ENCODE assay signal across 18 cellular contexts in the genomic region with DNA sequence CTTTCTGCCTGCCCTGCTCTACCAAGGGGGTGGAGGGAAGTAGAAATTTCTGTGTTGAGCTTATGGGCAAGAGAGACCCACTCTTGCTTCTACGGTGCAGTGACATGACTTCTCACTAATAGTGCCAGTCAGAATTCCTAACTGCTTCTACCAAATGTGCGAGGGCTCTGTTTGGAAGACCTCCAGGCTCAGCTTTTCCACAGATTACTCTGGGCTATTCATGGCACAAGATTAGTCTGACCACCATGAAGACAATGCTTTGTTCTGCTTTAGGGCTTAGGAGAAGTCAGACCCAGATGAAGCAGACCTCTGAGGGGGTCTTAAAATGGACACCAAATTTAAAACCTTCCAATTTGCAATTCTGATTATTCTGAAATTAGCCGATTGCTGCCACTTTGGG.
A peak's percentile ranks its signal among the peaks of the same experiment; 100 is the strongest.
DNase-seq lines count a peak whose midpoint lies in the region; ATAC-seq and TF ChIP-seq lines count a peak whose summit lies in the region.
"Had no signal": no experiment of that assay in that cellular context is flagged by ENCODE, and none has a peak within 500 bp of the region (broad histone marks: within the 10 kb centered on the region; RNA-seq: fewer than 3 reads in every experiment).

No MANE protein-coding gene starts in this region.

- ATAC-seq in Right ventricle myocardium superior (ENCODE audit: poor library complexity) (peak; percentile 36), GM21737 (IDR thresholded peaks at IDR 0.05; ENCODE audit: unreplicated experiment) (no peak)
- no peak for ATAC-seq in activated naive CD8-positive, alpha-beta T cell treated with anti-CD3 and anti-CD28 coated beads, Interleukin-2, amount 50 U/mL, for 24 hours
- ATAC-seq: PC-3 had no signal

- H3K9me2 ChIP-seq in Loucy (replicated peaks; ENCODE audit: low read depth, low read length) = no peaks in the 10 kb centered on the region

- H3K27ac ChIP-seq in left ventricle myocardium inferior (replicated peaks) (no peak overlapping the region), neural progenitor cell (no peak overlapping the region), stomach (no peak overlapping the region)
- H3K27ac ChIP-seq: RWPE1, SJCRH30 had no signal

- no peaks in the 10 kb centered on the region for H3K79me2 ChIP-seq in Loucy (ENCODE audit: insufficient read depth, low read length)
- no peaks in the 10 kb centered on the region for H3K79me2 ChIP-seq in neural progenitor cell (ENCODE audit: low read depth)

- intact Hi-C loops in Right ventricle myocardium superior (cut with DNase I) (no loop called here), left ventricle myocardium inferior (cut with micrococcal nuclease) (no loop called here), stomach (cut with DNase I; ENCODE audit: low total_unique reads) (no loop called here)

- no peaks in the 10 kb centered on the region for H3K36me3 ChIP-seq in left ventricle myocardium inferior
- H3K36me3 ChIP-seq in Loucy (ENCODE audit: insufficient read depth, low read length) = no peaks in the 10 kb centered on the region
- no peaks in the 10 kb centered on the region for H3K36me3 ChIP-seq in neural progenitor cell
- no peaks in the 10 kb centered on the region for H3K36me3 ChIP-seq in stomach
- H3K36me3 ChIP-seq: BE2C, SJCRH30 had no signal

- H3K4me3 ChIP-seq in left ventricle myocardium inferior = no peak overlapping the region
- no peak overlapping the region for H3K4me3 ChIP-seq in Loucy (ENCODE audit: low read length, poor library complexity, severe bottlenecking)
- H3K4me3 ChIP-seq in neural progenitor cell = no peak overlapping the region
- H3K4me3 ChIP-seq in stomach = no peak overlapping the region
- H3K4me3 ChIP-seq: SJCRH30 had no signal

- 74 to 90% (median 85%) methylated on average over 3 of the region's 3 CpGs for WGBS in stomach, 5 donors

- DNase-seq in Right ventricle myocardium superior (no peak), left ventricle myocardium inferior (no peak), foreskin melanocyte (peak; percentile 7), neural progenitor cell (ENCODE audit: low spot score) (peak; percentile 72), stomach (no peak)
- DNase-seq in activated naive CD8-positive, alpha-beta T cell treated with anti-CD3 and anti-CD28 coated beads, Interleukin-2, amount 50 U/mL, for 24 hours = no peak
- DNase-seq: BE2C; CD4-positive, alpha-beta memory T cell; DMS153; GF-D8; NCI-H187 treated with DMSO at 0.1 percent for 48 hours; NCI-H2227 treated with DMSO at 0.1 percent for 48 hours; NCI-H510A treated with DMSO at 0.1 percent for 48 hours; PC-3 had no signal

- H3K36me3 Mint-ChIP-seq in neural progenitor cell = no peaks in the 10 kb centered on the region
- no peaks in the 10 kb centered on the region for H3K36me3 Mint-ChIP-seq in activated naive CD8-positive, alpha-beta T cell treated with anti-CD3 and anti-CD28 coated beads, Interleukin-2, amount 50 U/mL, for 24 hours (ENCODE audit: low read depth)
- H3K36me3 Mint-ChIP-seq: CD4-positive, alpha-beta memory T cell had no signal

- H3K9me3 ChIP-seq in left ventricle myocardium inferior (replicated peaks) (no peaks in the 10 kb centered on the region), Loucy (ENCODE audit: insufficient read depth, low read depth, low read length) (no peaks in the 10 kb centered on the region), neural progenitor cell (ENCODE audit: low read depth) (no peaks in the 10 kb centered on the region), stomach (no peaks in the 10 kb centered on the region)
- H3K9me3 ChIP-seq: BE2C, SJCRH30 had no signal

- TF ChIP-seq CTCF in left ventricle myocardium inferior (IDR thresholded peaks at IDR 0.05; ENCODE audit: borderline replicate concordance) (no peak), Loucy (conservative IDR thresholded peaks at IDR 0.05; ENCODE audit: low read length) (no peak), neural progenitor cell (IDR thresholded peaks at IDR 0.05) (no peak), stomach (IDR thresholded peaks at IDR 0.05) (no peak)

- peaks cover 7% of the 10 kb centered on the region for H3K27me3 Mint-ChIP-seq in neural progenitor cell (ENCODE audit: insufficient read depth, low read depth)
- peaks cover 4% of the 10 kb centered on the region for H3K27me3 Mint-ChIP-seq in activated naive CD8-positive, alpha-beta T cell treated with anti-CD3 and anti-CD28 coated beads, Interleukin-2, amount 50 U/mL, for 24 hours

- H2AFZ ChIP-seq in Loucy (ENCODE audit: low read length) (peak overlapping the region; percentile 80), neural progenitor cell (replicated peaks) (no peak overlapping the region)

- H3K9ac ChIP-seq in Loucy (ENCODE audit: low read depth, low read length, poor library complexity, severe bottlenecking) (no peak overlapping the region), neural progenitor cell (no peak overlapping the region)

- H3K4me3 Mint-ChIP-seq in neural progenitor cell = no peak overlapping the region
- no peak overlapping the region for H3K4me3 Mint-ChIP-seq in activated naive CD8-positive, alpha-beta T cell treated with anti-CD3 and anti-CD28 coated beads, Interleukin-2, amount 50 U/mL, for 24 hours
- H3K4me3 Mint-ChIP-seq: CD4-positive, alpha-beta memory T cell had no signal

- no peaks in the 10 kb centered on the region for H4K20me1 ChIP-seq in Loucy (ENCODE audit: insufficient read depth, low read length, poor library complexity, severe bottlenecking)
- peaks cover 5% of the 10 kb centered on the region for H4K20me1 ChIP-seq in neural progenitor cell (ENCODE audit: low read depth)

- no peak for TF ChIP-seq POLR2A in stomach (IDR thresholded peaks at IDR 0.05)

- no peaks in the 10 kb centered on the region for H3F3A ChIP-seq in Loucy (ENCODE audit: low read depth)
- no peaks in the 10 kb centered on the region for H3F3A ChIP-seq in neural progenitor cell (ENCODE audit: low read depth)

- H3K4me1 ChIP-seq in left ventricle myocardium inferior (peaks cover 12% of the 10 kb centered on the region), Loucy (ENCODE audit: insufficient read depth, low read length, poor library complexity, severe bottlenecking) (peaks cover 38% of the 10 kb centered on the region), neural progenitor cell (peaks cover 17% of the 10 kb centered on the region), stomach (no peaks in the 10 kb centered on the region)
- H3K4me1 ChIP-seq: SJCRH30 had no signal

- peaks cover 10% of the 10 kb centered on the region for H3K4me1 Mint-ChIP-seq in neural progenitor cell
- H3K4me1 Mint-ChIP-seq in activated naive CD8-positive, alpha-beta T cell treated with anti-CD3 and anti-CD28 coated beads, Interleukin-2, amount 50 U/mL, for 24 hours = no peaks in the 10 kb centered on the region
- H3K4me1 Mint-ChIP-seq: CD4-positive, alpha-beta memory T cell had no signal

- TF ChIP-seq EP300 in stomach (IDR thresholded peaks at IDR 0.05) = no peak

- H3K27ac Mint-ChIP-seq in neural progenitor cell = no peak overlapping the region
- H3K27ac Mint-ChIP-seq in activated naive CD8-positive, alpha-beta T cell treated with anti-CD3 and anti-CD28 coated beads, Interleukin-2, amount 50 U/mL, for 24 hours = no peak overlapping the region
- H3K27ac Mint-ChIP-seq: CD4-positive, alpha-beta memory T cell had no signal

- no peaks in the 10 kb centered on the region for H3K9me3 Mint-ChIP-seq in neural progenitor cell
- no peaks in the 10 kb centered on the region for H3K9me3 Mint-ChIP-seq in activated naive CD8-positive, alpha-beta T cell treated with anti-CD3 and anti-CD28 coated beads, Interleukin-2, amount 50 U/mL, for 24 hours
- H3K9me3 Mint-ChIP-seq: CD4-positive, alpha-beta memory T cell had no signal

- H3K27me3 ChIP-seq in left ventricle myocardium inferior (ENCODE audit: low read depth) = no peaks in the 10 kb centered on the region
- H3K27me3 ChIP-seq in Loucy (ENCODE audit: insufficient read depth, low read length, poor library complexity, severe bottlenecking) = no peaks in the 10 kb centered on the region
- no peaks in the 10 kb centered on the region for H3K27me3 ChIP-seq in neural progenitor cell
- H3K27me3 ChIP-seq in stomach = no peaks in the 10 kb centered on the region
- H3K27me3 ChIP-seq: BE2C, SJCRH30 had no signal

- H3K4me2 ChIP-seq in Loucy (ENCODE audit: low read depth, low read length, poor library complexity, severe bottlenecking) = no peak overlapping the region
- H3K4me2 ChIP-seq in neural progenitor cell = peak overlapping the region; percentile 2

Comparison
In these comparisons a context has a peak if more than half of its experiments do, and no peak if none do; other contexts are left out.
1. DNase-seq: peak in foreskin melanocyte (single experiment) and neural progenitor cell (single experiment); none in Right ventricle myocardium superior (single experiment), left ventricle myocardium inferior (single experiment), stomach (single experiment) and activated naive CD8-positive, alpha-beta T cell treated with anti-CD3 and anti-CD28 coated beads, Interleukin-2, amount 50 U/mL, for 24 hours (single experiment).